Comparison of ENCODE assay signal across 17 cellular contexts in the genomic region with DNA sequence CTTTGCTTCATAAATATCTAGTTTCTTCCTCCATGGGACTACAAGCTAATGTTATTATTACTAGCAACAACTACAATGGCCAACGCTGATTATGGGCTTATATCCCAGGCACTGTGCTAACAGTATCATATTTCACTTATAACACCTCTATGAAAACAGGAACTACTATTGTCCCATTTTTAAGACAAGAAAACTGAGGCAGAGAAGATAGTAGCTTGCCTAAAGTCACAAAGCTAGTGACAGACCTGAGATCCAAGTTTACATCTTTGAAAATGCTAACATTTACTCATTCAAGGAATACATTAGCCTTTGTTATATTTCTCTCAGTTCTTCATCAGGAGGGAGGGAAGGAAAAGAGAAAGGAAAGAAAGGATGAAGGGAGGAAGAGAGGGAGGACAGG. TPM values are rescaled to one million over a fixed set of nuclear protein-coding genes. Genes with fewer than 3 reads are reported as not detected.
DNase-seq lines count a peak whose midpoint lies in the region; ATAC-seq lines count a peak whose summit lies in the region.
"Had no signal": no experiment of that assay in that cellular context is flagged by ENCODE, and none has a peak within 500 bp of the region (broad histone marks: within the 10 kb centered on the region; RNA-seq: fewer than 3 reads in every experiment).

No MANE protein-coding gene starts in this region.

- H3K9ac ChIP-seq in GM23248: no peak overlapping the region

- no peak overlapping the region for H2AFZ ChIP-seq in GM23248

- peaks cover 6% of the 10 kb centered on the region for H3K4me1 ChIP-seq in GM23248 (ENCODE audit: insufficient read depth)
- H3K4me1 ChIP-seq: vagina had no signal

- H4K20me1 ChIP-seq in GM23248 (ENCODE audit: insufficient read depth): no peaks in the 10 kb centered on the region

- H3K27me3 Mint-ChIP-seq in activated T-cell treated with anti-CD3 and anti-CD28 coated beads, Interleukin-2, amount 50 U/mL, for 72 hours (ENCODE audit: low read depth): no peaks in the 10 kb centered on the region
- H3K27me3 Mint-ChIP-seq in central memory CD8-positive, alpha-beta T cell: no peaks in the 10 kb centered on the region
- H3K27me3 Mint-ChIP-seq: activated CD4-positive, alpha-beta T cell treated with anti-CD3 and anti-CD28 coated beads, Interleukin-2, amount 10 ng/mL, durations not matched to agents 24 days and 14 days; activated naive CD4-positive, alpha-beta T cell treated with anti-CD3 and anti-CD28 coated beads, Interleukin-2, amount 50 U/mL, for 24 hours had no signal

- peaks cover 25% of the 10 kb centered on the region for H3K4me1 Mint-ChIP-seq in activated T-cell treated with anti-CD3 and anti-CD28 coated beads, Interleukin-2, amount 50 U/mL, for 72 hours (ENCODE audit: low read depth)
- H3K4me1 Mint-ChIP-seq in central memory CD8-positive, alpha-beta T cell: peaks cover 25% of the 10 kb centered on the region
- peaks cover 22% of the 10 kb centered on the region for H3K4me1 Mint-ChIP-seq in stimulated activated effector memory CD8-positive, alpha-beta T cell treated with anti-CD3 and anti-CD28 coated beads, Interleukin-12 subunit alpha, Interleukin-12 subunit beta, amount 100 ng/mL, for 72 hours

- peaks cover 39% of the 10 kb centered on the region for H3F3A ChIP-seq in GM23248 (ENCODE audit: insufficient read depth)

- H3K4me3 Mint-ChIP-seq in activated T-cell treated with anti-CD3 and anti-CD28 coated beads, Interleukin-2, amount 50 U/mL, for 72 hours: no peak overlapping the region
- H3K4me3 Mint-ChIP-seq in central memory CD8-positive, alpha-beta T cell: no peak overlapping the region
- H3K4me3 Mint-ChIP-seq in stimulated activated effector memory CD8-positive, alpha-beta T cell treated with anti-CD3 and anti-CD28 coated beads, Interleukin-12 subunit alpha, Interleukin-12 subunit beta, amount 100 ng/mL, for 72 hours: no peak overlapping the region
- H3K4me3 Mint-ChIP-seq: activated CD4-positive, alpha-beta T cell treated with anti-CD3 and anti-CD28 coated beads, Interleukin-2, amount 10 ng/mL, durations not matched to agents 24 days and 14 days; activated naive CD4-positive, alpha-beta T cell treated with anti-CD3 and anti-CD28 coated beads, Interleukin-2, amount 50 U/mL, for 24 hours had no signal

- peak overlapping the region; percentile 16 for H3K27ac Mint-ChIP-seq in activated T-cell treated with anti-CD3 and anti-CD28 coated beads, Interleukin-2, amount 50 U/mL, for 72 hours
- H3K27ac Mint-ChIP-seq in central memory CD8-positive, alpha-beta T cell (ENCODE audit: low read depth): peak overlapping the region; percentile 33
- H3K27ac Mint-ChIP-seq in stimulated activated effector memory CD8-positive, alpha-beta T cell treated with anti-CD3 and anti-CD28 coated beads, Interleukin-12 subunit alpha, Interleukin-12 subunit beta, amount 100 ng/mL, for 72 hours: peak overlapping the region; percentile 77
- H3K27ac Mint-ChIP-seq: activated CD4-positive, alpha-beta T cell treated with anti-CD3 and anti-CD28 coated beads, Interleukin-2, amount 10 ng/mL, durations not matched to agents 24 days and 14 days had no signal

- no peak for DNase-seq in activated T-cell treated with anti-CD3 and anti-CD28 coated beads, Interleukin-2, amount 50 U/mL, for 72 hours
- DNase-seq in activated T-cell treated with anti-CD3 and anti-CD28 coated beads for 4 hours (no peak), GM23248 (no peak)
- DNase-seq in central memory CD8-positive, alpha-beta T cell (ENCODE audit: low spot score in 2 of 2): no peak
- no peak for DNase-seq in stimulated activated effector memory CD8-positive, alpha-beta T cell treated with anti-CD3 and anti-CD28 coated beads, Interleukin-12 subunit alpha, Interleukin-12 subunit beta, amount 100 ng/mL, for 72 hours (ENCODE audit: low spot score in 2 of 2)
- DNase-seq: activated CD4-positive, alpha-beta T cell treated with anti-CD3 and anti-CD28 coated beads, Interleukin-2, amount 10 ng/mL, durations not matched to agents 24 days and 14 days; DMS53; Karpas-422; NCI-H1048; NCI-H2029; OCI-M1 had no signal

- H3K9me3 ChIP-seq in GM23248 (ENCODE audit: low read depth): no peaks in the 10 kb centered on the region
- H3K9me3 ChIP-seq: vagina had no signal

- H3K27me3 ChIP-seq in GM23248 (replicated peaks; ENCODE audit: insufficient read depth): no peaks in the 10 kb centered on the region
- H3K27me3 ChIP-seq: vagina had no signal

- 50% methylated on average over 1 of the region's 1 CpG for WGBS in GM23248 (ENCODE audit: low coverage in 1 of 2, low lambda C conversion rate in 2 of 2, missing lambda C conversion rate in 2 of 2), 2 experiments

- peaks cover 11 to 24% of the 10 kb centered on the region in 2 donors for H3K36me3 Mint-ChIP-seq in activated T-cell treated with anti-CD3 and anti-CD28 coated beads, Interleukin-2, amount 50 U/mL, for 72 hours (ENCODE audit: insufficient read depth in 2 of 2)
- H3K36me3 Mint-ChIP-seq in central memory CD8-positive, alpha-beta T cell (ENCODE audit: insufficient read depth): peaks cover 70% of the 10 kb centered on the region
- peaks cover 98% of the 10 kb centered on the region for H3K36me3 Mint-ChIP-seq in stimulated activated effector memory CD8-positive, alpha-beta T cell treated with anti-CD3 and anti-CD28 coated beads, Interleukin-12 subunit alpha, Interleukin-12 subunit beta, amount 100 ng/mL, for 72 hours

- H3K27ac ChIP-seq in GM23248: peak overlapping the region; percentile 52; the same call in 1 of the 2 replicates
- H3K27ac ChIP-seq: vagina had no signal

- H3K4me3 ChIP-seq in GM23248: no peak overlapping the region
- H3K4me3 ChIP-seq: vagina had no signal

- H3K9me3 Mint-ChIP-seq in activated T-cell treated with anti-CD3 and anti-CD28 coated beads, Interleukin-2, amount 50 U/mL, for 72 hours: no peaks in the 10 kb centered on the region
- H3K9me3 Mint-ChIP-seq in central memory CD8-positive, alpha-beta T cell: no peaks in the 10 kb centered on the region
- no peaks in the 10 kb centered on the region for H3K9me3 Mint-ChIP-seq in stimulated activated effector memory CD8-positive, alpha-beta T cell treated with anti-CD3 and anti-CD28 coated beads, Interleukin-12 subunit alpha, Interleukin-12 subunit beta, amount 100 ng/mL, for 72 hours
- H3K9me3 Mint-ChIP-seq: activated CD4-positive, alpha-beta T cell treated with anti-CD3 and anti-CD28 coated beads, Interleukin-2, amount 10 ng/mL, durations not matched to agents 24 days and 14 days; activated naive CD4-positive, alpha-beta T cell treated with anti-CD3 and anti-CD28 coated beads, Interleukin-2, amount 50 U/mL, for 24 hours had no signal

- H3K9me2 ChIP-seq in GM23248 (ENCODE audit: insufficient read depth): no peaks in the 10 kb centered on the region

- ATAC-seq in activated T-cell treated with anti-CD3 and anti-CD28 coated beads, Interleukin-2, amount 50 U/mL, for 72 hours (replicated peaks in 1 of 2): no peak
- no peak for ATAC-seq in central memory CD8-positive, alpha-beta T cell (replicated peaks; ENCODE audit: extremely low read depth, poor library complexity, severe bottlenecking)
- no peak for ATAC-seq in stimulated activated effector memory CD8-positive, alpha-beta T cell treated with anti-CD3 and anti-CD28 coated beads, Interleukin-12 subunit alpha, Interleukin-12 subunit beta, amount 100 ng/mL, for 72 hours
- ATAC-seq in GM21619 (IDR thresholded peaks at IDR 0.05; ENCODE audit: unreplicated experiment): no peak
- ATAC-seq in HG02970 (IDR thresholded peaks at IDR 0.05; ENCODE audit: low FRiP score, unreplicated experiment): no peak
- no peak for ATAC-seq in GM21381 (IDR thresholded peaks at IDR 0.05; ENCODE audit: unreplicated experiment)
- ATAC-seq: left lobe of liver had no signal

- in situ Hi-C loops in GM23248 (cut with MboI): no loop called here

- H3K79me2 ChIP-seq in GM23248 (ENCODE audit: insufficient read depth): no peaks in the 10 kb centered on the region

- peaks cover 57% of the 10 kb centered on the region for H3K36me3 ChIP-seq in GM23248 (ENCODE audit: low read depth)

- H3K4me2 ChIP-seq in GM23248 (ENCODE audit: unreplicated experiment): no peak overlapping the region

RNA-seq across cellular contexts. Expression of gene GIT2, which starts 32.8 kb away (rescaled TPM):
- 10 to 100 TPM; 70.0 to 74.9 TPM for total RNA-seq in activated T-cell treated with anti-CD3 and anti-CD28 coated beads, Interleukin-2, amount 50 U/mL, for 72 hours
- 23.4 and 26.4 TPM in 2 replicates for total RNA-seq in GM23248 (2014; rRNA removed; shearing (Covaris generic))
- 42.1 TPM in 2 replicates for polyA plus RNA-seq in GM23248 (2016; fragmentation: Nextera tagmentation; extraction: Ambion mirVana)

RNA-seq across cellular contexts. Expression of gene ANKRD13A, which starts 35.9 kb away (rescaled TPM):
- 10 to 100 TPM; 67.8 to 72.8 TPM for total RNA-seq in activated T-cell treated with anti-CD3 and anti-CD28 coated beads, Interleukin-2, amount 50 U/mL, for 72 hours
- total RNA-seq in GM23248 (2014; rRNA removed; shearing (Covaris generic)): 237 and 241 TPM in 2 replicates
- polyA plus RNA-seq in GM23248 (2016; fragmentation: Nextera tagmentation; extraction: Ambion mirVana): 74.8 and 77.3 TPM in 2 replicates

Comparison
In these comparisons a context has a peak if more than half of its experiments do, and no peak if none do; other contexts are left out.
1. H3K27ac Mint-ChIP-seq: peak in every context shown above with its lines; median percentile 77 in stimulated activated effector memory CD8-positive, alpha-beta T cell treated with anti-CD3 and anti-CD28 coated beads, Interleukin-12 subunit alpha, Interleukin-12 subunit beta, amount 100 ng/mL, for 72 hours; 33 in central memory CD8-positive, alpha-beta T cell; 16 in activated T-cell treated with anti-CD3 and anti-CD28 coated beads, Interleukin-2, amount 50 U/mL, for 72 hours.